In the genomic region with DNA sequence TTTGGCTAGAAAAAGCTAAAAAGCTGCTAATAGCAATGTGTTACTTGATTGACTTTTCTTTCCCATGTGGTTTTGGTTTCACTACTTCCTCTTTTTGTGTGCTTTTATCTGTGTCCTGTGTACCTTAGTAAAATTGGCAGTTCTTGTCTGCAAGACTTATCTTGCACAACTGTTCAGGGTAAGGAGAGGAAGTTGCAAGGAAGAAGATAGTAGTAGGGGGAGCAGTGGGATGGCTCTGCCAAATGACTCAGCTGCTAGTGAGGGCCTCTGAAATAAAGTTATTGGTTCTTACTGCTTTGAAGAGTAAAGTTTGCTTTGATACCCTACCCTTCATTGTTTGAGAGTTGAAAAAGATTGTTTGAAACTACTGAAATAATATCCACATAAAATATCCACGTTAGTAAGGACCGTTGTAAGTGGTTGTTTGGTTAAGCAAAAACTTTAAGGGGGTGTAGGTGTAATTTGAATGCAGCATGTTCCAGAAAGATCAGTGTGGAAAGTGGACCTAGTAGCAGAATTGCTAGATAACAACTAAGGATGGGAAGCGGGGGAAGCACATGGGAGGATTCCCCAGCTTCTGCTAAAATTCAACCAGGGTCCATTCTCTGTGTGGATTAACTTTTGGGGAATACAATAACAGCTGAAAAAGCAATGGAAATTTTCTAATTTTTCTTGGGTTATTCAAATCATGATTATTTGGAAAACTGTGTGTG, we compare ENCODE assay signal across 8 cellular contexts.
DNase-seq lines count a peak whose midpoint lies in the region; ATAC-seq, FAIRE-seq and TF ChIP-seq lines count a peak whose summit lies in the region.

No MANE protein-coding gene starts in this region.

- H3K36me3 ChIP-seq in upper lobe of right lung, result peaks cover 10% of the 10 kb centered on the region

- H3K4me3 ChIP-seq in upper lobe of right lung, result no peak overlapping the region

- peak; percentile 33 for TF ChIP-seq POLR2A in erythroblast (IDR thresholded peaks at IDR 0.05; ENCODE audit: low read length)

- peak; percentile 88 for ATAC-seq in GM21825 (IDR thresholded peaks at IDR 0.05; ENCODE audit: unreplicated experiment)
- ATAC-seq in upper lobe of right lung, result peak; percentile 95

- no peaks in the 10 kb centered on the region for H3K27me3 ChIP-seq in upper lobe of right lung

- DNase-seq in GDM1 (lab: John Stamatoyannopoulos, UW) (peak; percentile 91), MV-4-11 (lab: John Stamatoyannopoulos, UW) (peak; percentile 98), erythroblast (lab: John Stamatoyannopoulos, UW) (peak; percentile 75 to 84), upper lobe of right lung (no peak), urothelium cell line (ENCODE audit: low spot score) (no peak), middle frontal gyrus (ENCODE audit: extremely low spot score, low spot score) (no peak), NCI-H1105 treated with DMSO at 0.1 percent for 48 hours (lab: John Stamatoyannopoulos, UW) (no peak)

- peak overlapping the region; percentile 20 for H3K27ac ChIP-seq in upper lobe of right lung

- peaks cover 13% of the 10 kb centered on the region for H3K4me1 ChIP-seq in upper lobe of right lung

- TF ChIP-seq CTCF in upper lobe of right lung (IDR thresholded peaks at IDR 0.05), result no peak

- no peak for FAIRE-seq in urothelium cell line (lab: Jason Lieb, UNC)

- intact Hi-C loops in upper lobe of right lung (cut with DNase I), result no loop called here

- no peaks in the 10 kb centered on the region for H3K9me3 ChIP-seq in upper lobe of right lung

Comparison
In these comparisons a context has a peak if more than half of its experiments do, and no peak if none do; other contexts are left out.
1. DNase-seq: peak in GDM1 (single experiment), MV-4-11 (single experiment) and erythroblast (2 of 2); none in upper lobe of right lung (single experiment), urothelium cell line (single experiment), middle frontal gyrus (single experiment) and NCI-H1105 treated with DMSO at 0.1 percent for 48 hours (single experiment).